In the genomic region with DNA sequence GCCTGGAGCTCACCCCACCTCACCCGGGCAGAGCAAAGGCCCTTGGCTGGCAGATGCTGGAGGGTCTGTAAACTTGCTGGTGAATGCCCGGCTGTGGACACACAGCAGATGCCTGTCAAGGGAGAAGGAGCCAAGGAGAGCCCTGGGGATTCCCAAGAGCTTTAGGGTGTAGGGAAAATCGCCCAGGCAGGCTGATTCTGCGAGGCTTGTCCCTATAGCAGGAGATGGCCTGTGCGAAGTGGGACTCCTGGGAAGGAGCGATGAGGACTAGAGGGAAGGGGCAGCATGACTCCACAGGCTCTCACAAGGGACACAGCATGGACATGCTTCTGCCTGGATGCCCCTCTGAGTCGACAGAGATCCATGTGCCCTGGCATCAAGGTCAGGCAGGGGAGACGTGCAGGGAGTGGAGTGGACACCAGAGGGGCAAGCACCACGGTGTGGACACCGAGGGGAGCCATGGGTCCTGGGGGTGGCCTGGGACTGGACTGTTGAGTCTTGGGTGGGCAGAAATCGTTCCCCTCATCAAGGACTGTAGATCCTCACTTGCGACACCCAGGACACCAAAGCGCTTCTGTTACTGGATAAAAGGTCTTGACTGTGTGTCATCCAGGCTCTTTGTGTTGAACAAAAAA, we compare ENCODE assay signal across 11 cellular contexts.
"Had no signal": no experiment of that assay in that cellular context is flagged by ENCODE, and none has a peak within 500 bp of the region (broad histone marks: within the 10 kb centered on the region; RNA-seq: fewer than 3 reads in every experiment).

No MANE protein-coding gene starts in this region.

- H3K4me3 Mint-ChIP-seq: activated CD4-positive, alpha-beta memory T cell treated with anti-CD3 and anti-CD28 coated beads, Interleukin-2, amount 10 ng/mL, durations not matched to agents 7 days and 5 days; activated CD4-positive, alpha-beta T cell treated with anti-CD3 and anti-CD28 coated beads for 36 hours had no signal

- H3K4me1 ChIP-seq: ascending aorta, right lobe of liver had no signal

- H3K9me3 ChIP-seq: ascending aorta, prostate gland, right lobe of liver, upper lobe of left lung had no signal

- H3K4me3 ChIP-seq: ascending aorta, prostate gland, right lobe of liver, upper lobe of left lung had no signal

- H3K27ac ChIP-seq: ascending aorta, prostate gland, right lobe of liver, upper lobe of left lung had no signal

- H3K9me3 Mint-ChIP-seq: activated CD4-positive, alpha-beta memory T cell treated with anti-CD3 and anti-CD28 coated beads, Interleukin-2, amount 10 ng/mL, durations not matched to agents 7 days and 5 days had no signal

- ATAC-seq: right lobe of liver had no signal

- H3K27me3 ChIP-seq: ascending aorta, right lobe of liver, upper lobe of left lung had no signal

- DNase-seq: activated CD4-positive, alpha-beta memory T cell treated with anti-CD3 and anti-CD28 coated beads, Interleukin-2, amount 10 ng/mL, durations not matched to agents 7 days and 5 days; activated CD4-positive, alpha-beta T cell treated with anti-CD3 and anti-CD28 coated beads for 36 hours; effector CD8-positive, alpha-beta T cell; SHP77 treated with DMSO at 0.1 percent for 48 hours; stimulated activated CD4-positive, alpha-beta T cell treated with anti-CD3 and anti-CD28 coated beads, Interleukin-12 subunit alpha, Interleukin-12 subunit beta, amount 100 ng/mL, for 4 hours; stimulated activated naive CD4-positive, alpha-beta T cell treated with Interleukin-2 at 50 U/mL for 16 hours; T-helper 9 cell had no signal

- H3K36me3 ChIP-seq: ascending aorta, prostate gland, right lobe of liver, upper lobe of left lung had no signal

- H3K27ac Mint-ChIP-seq: activated CD4-positive, alpha-beta memory T cell treated with anti-CD3 and anti-CD28 coated beads, Interleukin-2, amount 10 ng/mL, durations not matched to agents 7 days and 5 days; activated CD4-positive, alpha-beta T cell treated with anti-CD3 and anti-CD28 coated beads for 36 hours had no signal
